Comparison of ENCODE assay signal across 1 cellular context in genomic region chr17:61863801-61864126, GRCh38.
A peak's percentile ranks its signal among the peaks of the same experiment; 100 is the strongest.
TF ChIP-seq lines count a peak whose summit lies in the region.

No MANE protein-coding gene starts in this region.

TF ChIP-seq in GM12878, 131 proteins besides CTCF, POLR2A, EP300 and RAD21 (continued from another document):
- TF ChIP-seq PKNOX1 (IDR thresholded peaks at IDR 0.05) (peak; percentile 16; the same call in 1 of the 2 replicates), NFXL1 (IDR thresholded peaks at IDR 0.05; ENCODE audit: borderline replicate concordance) (peak; percentile 93; the same call in 1 of the 2 replicates), CUX1 (IDR thresholded peaks at IDR 0.05; ENCODE audit: insufficient replicate concordance, low read depth, low read length) (no peak)
